Comparison of ENCODE assay signal across 21 cellular contexts in genomic region chr3:154126651-154127050, GRCh38.
"Had no signal": no experiment of that assay in that cellular context is flagged by ENCODE, and none has a peak within 500 bp of the region (broad histone marks: within the 10 kb centered on the region; RNA-seq: fewer than 3 reads in every experiment).

No MANE protein-coding gene starts in this region.

- H3K27ac ChIP-seq: breast epithelium, epithelial cell of prostate, gastrocnemius medialis, testis, VCaP had no signal

- H3K27me3 ChIP-seq: breast epithelium, right lobe of liver, testis had no signal

- H3K4me3 ChIP-seq: breast epithelium, gastrocnemius medialis, right lobe of liver, testis, transverse colon had no signal

- H3K4me1 ChIP-seq: breast epithelium, gastrocnemius medialis, testis had no signal

- H3K9me3 ChIP-seq: breast epithelium, gastrocnemius medialis, right lobe of liver, testis, transverse colon had no signal

- ATAC-seq: activated naive CD4-positive, alpha-beta T cell treated with anti-CD3 and anti-CD28 coated beads, Interleukin-2, amount 50 U/mL, for 72 hours; activated T-cell treated with anti-CD3 and anti-CD28 coated beads, Interleukin-2, amount 50 U/mL, for 72 hours; gastrocnemius medialis; left cardiac atrium; left ventricle myocardium superior; natural killer cell treated with Interleukin-12 subunit alpha and Interleukin-12 subunit beta and Interleukin-15 and Interleukin-18, amount 100 ng/mL, for 72 hours; right lobe of liver had no signal

- DNase-seq: activated CD4-positive, alpha-beta T cell treated with anti-CD3 and anti-CD28 coated beads for 4 hours; activated CD4-positive, alpha-beta T cell treated with anti-CD3 and anti-CD28 coated beads, Interleukin-2, amount 50 U/mL, for 4 hours; activated naive CD4-positive, alpha-beta T cell; activated T-cell treated with anti-CD3 and anti-CD28 coated beads for 4 hours; activated T-cell treated with anti-CD3 and anti-CD28 coated beads, Interleukin-2, amount 50 U/mL, for 72 hours; central memory CD4-positive, alpha-beta T cell; gastrocnemius medialis; hippocampal formation; left cardiac atrium; left ventricle myocardium superior; right lobe of liver; stimulated activated CD4-positive, alpha-beta T cell treated with anti-CD3 and anti-CD28 coated beads, Interleukin-2, amount 100 ng/mL, for 48 hours; stimulated activated naive CD4-positive, alpha-beta T cell treated with Interleukin-2 at 50 U/mL for 16 hours; T-helper 9 cell; testis; transverse colon had no signal

- H3K36me3 ChIP-seq: breast epithelium, gastrocnemius medialis, right lobe of liver, transverse colon had no signal
